21 cellular contexts compared by ENCODE assay signal in genomic region chr14:98181768-98182167, GRCh38.
A peak's percentile ranks its signal among the peaks of the same experiment; 100 is the strongest.
DNase-seq lines count a peak whose midpoint lies in the region; ATAC-seq lines count a peak whose summit lies in the region.
"Had no signal": no experiment of that assay in that cellular context is flagged by ENCODE, and none has a peak within 500 bp of the region (broad histone marks: within the 10 kb centered on the region; RNA-seq: fewer than 3 reads in every experiment).

No MANE protein-coding gene starts in this region.

- no peaks in the 10 kb centered on the region for H3K9me3 ChIP-seq in T-helper 17 cell (ENCODE audit: control insufficient read depth, low read length, poor library complexity, severe bottlenecking)
- H3K9me3 ChIP-seq: neutrophil, prostate gland, testis had no signal

- no peaks in the 10 kb centered on the region for H3K27me3 Mint-ChIP-seq in stimulated activated naive CD8-positive, alpha-beta T cell treated with anti-CD3 and anti-CD28 coated beads, Interleukin-15, Interleukin-2, amounts not matched to agents 100 ng/mL and 50 ng/mL, for 24 hours
- no peaks in the 10 kb centered on the region for H3K27me3 Mint-ChIP-seq in T-helper 17 cell
- no peaks in the 10 kb centered on the region for H3K27me3 Mint-ChIP-seq in activated naive CD8-positive, alpha-beta T cell treated with anti-CD3 and anti-CD28 coated beads for 36 hours

- peak overlapping the region; percentile 46 for H3K4me3 Mint-ChIP-seq in stimulated activated naive CD8-positive, alpha-beta T cell treated with anti-CD3 and anti-CD28 coated beads, Interleukin-15, Interleukin-2, amounts not matched to agents 100 ng/mL and 50 ng/mL, for 24 hours
- peak overlapping the region; percentile 19 for H3K4me3 Mint-ChIP-seq in T-helper 17 cell
- peak overlapping the region; percentile 24 for H3K4me3 Mint-ChIP-seq in activated naive CD8-positive, alpha-beta T cell treated with anti-CD3 and anti-CD28 coated beads for 36 hours

- peaks cover 99% of the 10 kb centered on the region for H3K4me1 Mint-ChIP-seq in stimulated activated naive CD8-positive, alpha-beta T cell treated with anti-CD3 and anti-CD28 coated beads, Interleukin-15, Interleukin-2, amounts not matched to agents 100 ng/mL and 50 ng/mL, for 24 hours (ENCODE audit: low read depth)
- peaks cover 71% of the 10 kb centered on the region for H3K4me1 Mint-ChIP-seq in T-helper 17 cell
- H3K4me1 Mint-ChIP-seq in activated naive CD8-positive, alpha-beta T cell treated with anti-CD3 and anti-CD28 coated beads for 36 hours, result peaks cover 91% of the 10 kb centered on the region

- ATAC-seq in stimulated activated naive CD8-positive, alpha-beta T cell treated with anti-CD3 and anti-CD28 coated beads, Interleukin-15, Interleukin-2, amounts not matched to agents 100 U/mL and 50 U/mL, for 24 hours, result no peak
- ATAC-seq in T-helper 17 cell (no peak), GM21723 (IDR thresholded peaks at IDR 0.05; ENCODE audit: unreplicated experiment) (no peak), GM18861 (IDR thresholded peaks at IDR 0.05; ENCODE audit: unreplicated experiment) (no peak)

- H3K27ac Mint-ChIP-seq in stimulated activated naive CD8-positive, alpha-beta T cell treated with anti-CD3 and anti-CD28 coated beads, Interleukin-15, Interleukin-2, amounts not matched to agents 100 ng/mL and 50 ng/mL, for 24 hours, result peak overlapping the region; percentile 100
- peak overlapping the region; percentile 100 for H3K27ac Mint-ChIP-seq in T-helper 17 cell
- H3K27ac Mint-ChIP-seq in activated naive CD8-positive, alpha-beta T cell treated with anti-CD3 and anti-CD28 coated beads for 36 hours, result peak overlapping the region; percentile 96

- H3K9me3 Mint-ChIP-seq in stimulated activated naive CD8-positive, alpha-beta T cell treated with anti-CD3 and anti-CD28 coated beads, Interleukin-15, Interleukin-2, amounts not matched to agents 100 ng/mL and 50 ng/mL, for 24 hours, result peaks cover 4% of the 10 kb centered on the region
- peaks cover 2% of the 10 kb centered on the region for H3K9me3 Mint-ChIP-seq in activated naive CD8-positive, alpha-beta T cell treated with anti-CD3 and anti-CD28 coated beads for 36 hours

- no peaks in the 10 kb centered on the region for H3K36me3 Mint-ChIP-seq in stimulated activated naive CD8-positive, alpha-beta T cell treated with anti-CD3 and anti-CD28 coated beads, Interleukin-15, Interleukin-2, amounts not matched to agents 100 ng/mL and 50 ng/mL, for 24 hours (ENCODE audit: low read depth)
- H3K36me3 Mint-ChIP-seq in T-helper 17 cell (ENCODE audit: low read depth), result no peaks in the 10 kb centered on the region
- peaks cover 21% of the 10 kb centered on the region for H3K36me3 Mint-ChIP-seq in activated naive CD8-positive, alpha-beta T cell treated with anti-CD3 and anti-CD28 coated beads for 36 hours

- no peak for DNase-seq in stimulated activated naive CD8-positive, alpha-beta T cell treated with anti-CD3 and anti-CD28 coated beads, Interleukin-15, Interleukin-2, amounts not matched to agents 100 U/mL and 50 U/mL, for 24 hours
- no peak for DNase-seq in T-helper 17 cell
- no peak for DNase-seq in activated naive CD8-positive, alpha-beta T cell treated with anti-CD3 and anti-CD28 coated beads for 36 hours
- no peak for DNase-seq in HuH-7.5 (ENCODE audit: low spot score)
- DNase-seq: anterior cingulate cortex, caudate nucleus, dermis blood vessel endothelial cell, DMS79 treated with DMSO at 0.1 percent for 48 hours, glutamatergic neuron, KBM-7, kidney glomerular epithelial cell, NCI-H1092, NCI-H1930, NCI-H82, Right ventricle myocardium superior, testis had no signal
